In genomic region chr22:34858026-34858425, GRCh38 we compare ENCODE assay signal across 19 cellular contexts.
DNase-seq lines count a peak whose midpoint lies in the region; ATAC-seq and FAIRE-seq lines count a peak whose summit lies in the region.
"Had no signal": no experiment of that assay in that cellular context is flagged by ENCODE, and none has a peak within 500 bp of the region (broad histone marks: within the 10 kb centered on the region; RNA-seq: fewer than 3 reads in every experiment).

No MANE protein-coding gene starts in this region.

- peaks cover 8% of the 10 kb centered on the region for H3K9me3 ChIP-seq in adipocyte (ENCODE audit: control insufficient read depth, low read length)
- H3K9me3 ChIP-seq: HAP-1 had no signal

- no peaks in the 10 kb centered on the region for H3K27me3 ChIP-seq in adipocyte (replicated peaks; ENCODE audit: control insufficient read depth, insufficient read depth, low read length)

- DNase-seq in EH (ENCODE audit: low read depth), result peak; percentile 48
- DNase-seq in adipocyte (ENCODE audit: low read depth), result peak; percentile 43
- DNase-seq in urothelium cell line (ENCODE audit: low spot score), result no peak
- DNase-seq in AG08395 (ENCODE audit: low spot score), result no peak
- no peak for DNase-seq in NCI-H2081 treated with DMSO at 0.1 percent for 48 hours (lab: John Stamatoyannopoulos, UW)
- DNase-seq: C1 segment of cervical spinal cord; Calu3; CD8-positive, alpha-beta T cell; DMS53; EL; GF-D8; NCI-H1694 treated with DMSO at 0.1 percent for 48 hours; NCI-H446; NCI-H526; RPMI8226; SHP77 had no signal

- no peak for ATAC-seq in HG03025 (IDR thresholded peaks at IDR 0.05; ENCODE audit: low FRiP score, unreplicated experiment)
- ATAC-seq: CD8-positive, alpha-beta T cell had no signal

- FAIRE-seq in islet of Langerhans (lab: Jason Lieb, UNC), result peak; percentile 9
- peak; percentile 32 for FAIRE-seq in urothelium cell line (lab: Jason Lieb, UNC)

- no peak overlapping the region for H3K4me3 ChIP-seq in adipocyte (ENCODE audit: low read length)
- H3K4me3 ChIP-seq: HAP-1 had no signal

- no peak overlapping the region for H3K9ac ChIP-seq in adipocyte (ENCODE audit: low read length)

- no peaks in the 10 kb centered on the region for H3K4me1 ChIP-seq in adipocyte (ENCODE audit: control insufficient read depth, insufficient read depth, low read length)
- H3K4me1 ChIP-seq: HAP-1 had no signal

- no peaks in the 10 kb centered on the region for H3K36me3 ChIP-seq in adipocyte (ENCODE audit: control insufficient read depth, insufficient read depth, low read length, severe bottlenecking)
- H3K36me3 ChIP-seq: HAP-1 had no signal

Comparison
In these comparisons a context has a peak if more than half of its experiments do, and no peak if none do; other contexts are left out.
1. DNase-seq: peak in EH (single experiment) and adipocyte (single experiment); none in urothelium cell line (single experiment), AG08395 (single experiment) and NCI-H2081 treated with DMSO at 0.1 percent for 48 hours (single experiment).